15 cellular contexts compared by ENCODE assay signal in genomic region chr4:1239141-1239948, GRCh38. TPM values are rescaled to one million over a fixed set of nuclear protein-coding genes. Genes with fewer than 3 reads are reported as not detected.
DNase-seq lines count a peak whose midpoint lies in the region; ATAC-seq, FAIRE-seq and TF ChIP-seq lines count a peak whose summit lies in the region.
"Had no signal": no experiment of that assay in that cellular context is flagged by ENCODE, and none has a peak within 500 bp of the region (broad histone marks: within the 10 kb centered on the region; RNA-seq: fewer than 3 reads in every experiment).

No MANE protein-coding gene starts in this region.

- no peak for TF ChIP-seq POLR2A in upper lobe of left lung (IDR thresholded peaks at IDR 0.05)

- no peak overlapping the region for H3K4me3 Mint-ChIP-seq in effector memory CD8-positive, alpha-beta T cell
- H3K4me3 Mint-ChIP-seq in nephron progenitor cell = no peak overlapping the region
- no peak overlapping the region for H3K4me3 Mint-ChIP-seq in activated CD8-positive, alpha-beta T cell treated with anti-CD3 and anti-CD28 coated beads for 36 hours
- H3K4me3 Mint-ChIP-seq: activated naive CD4-positive, alpha-beta T cell treated with anti-CD3 and anti-CD28 coated beads, Interleukin-2, amount 50 U/mL, for 24 hours; central memory CD8-positive, alpha-beta T cell; nephron had no signal

- TF ChIP-seq CTCF in nephron progenitor cell (IDR thresholded peaks at IDR 0.05) = no peak
- no peak for TF ChIP-seq CTCF in upper lobe of left lung (IDR thresholded peaks at IDR 0.05)
- TF ChIP-seq CTCF in activated CD8-positive, alpha-beta T cell treated with anti-CD3 and anti-CD28 coated beads for 36 hours (IDR thresholded peaks at IDR 0.05) = no peak

- CTCF ChIA-PET in activated CD8-positive, alpha-beta T cell treated with anti-CD3 and anti-CD28 coated beads for 36 hours (lab: Charles Lee) = interaction anchor here (0.6 kb wide), 1 partner anchor 80 kb away, joined by 3 read pairs; no protein-coding TSS in a partner anchor

- H3K4me3 ChIP-seq in upper lobe of left lung = no peak overlapping the region

- H3K27me3 ChIP-seq in upper lobe of left lung = no peaks in the 10 kb centered on the region

- intact Hi-C loops in activated CD8-positive, alpha-beta T cell treated with anti-CD3 and anti-CD28 coated beads for 36 hours (cut with micrococcal nuclease) = no loop called here

- H3K27ac Mint-ChIP-seq in activated naive CD4-positive, alpha-beta T cell treated with anti-CD3 and anti-CD28 coated beads, Interleukin-2, amount 50 U/mL, for 72 hours = peak overlapping the region; percentile 10 to 59
- H3K27ac Mint-ChIP-seq in effector memory CD8-positive, alpha-beta T cell = peak overlapping the region; percentile 56 to 65
- peak overlapping the region; percentile 57 for H3K27ac Mint-ChIP-seq in nephron progenitor cell
- no peak overlapping the region for H3K27ac Mint-ChIP-seq in activated CD8-positive, alpha-beta T cell treated with anti-CD3 and anti-CD28 coated beads for 36 hours
- H3K27ac Mint-ChIP-seq: activated naive CD4-positive, alpha-beta T cell treated with anti-CD3 and anti-CD28 coated beads, Interleukin-2, amount 50 U/mL, for 24 hours; nephron had no signal

- H3K27ac ChIP-seq in upper lobe of left lung = peak overlapping the region in 1 of 4 donors; percentile 30

- H3K9me3 ChIP-seq in upper lobe of left lung = no peaks in the 10 kb centered on the region

- FAIRE-seq in RCC 7860 (lab: Jason Lieb, UNC) = no peak

- no peaks in the 10 kb centered on the region for H3K27me3 Mint-ChIP-seq in effector memory CD8-positive, alpha-beta T cell
- peaks cover 3% of the 10 kb centered on the region for H3K27me3 Mint-ChIP-seq in nephron progenitor cell (ENCODE audit: low read depth, poor library complexity)
- no peaks in the 10 kb centered on the region for H3K27me3 Mint-ChIP-seq in activated CD8-positive, alpha-beta T cell treated with anti-CD3 and anti-CD28 coated beads for 36 hours
- H3K27me3 Mint-ChIP-seq: activated naive CD4-positive, alpha-beta T cell treated with anti-CD3 and anti-CD28 coated beads, Interleukin-2, amount 50 U/mL, for 24 hours; central memory CD8-positive, alpha-beta T cell had no signal

- peaks cover 26 to 39% (median 32%) of the 10 kb centered on the region in 4 donors for H3K4me1 ChIP-seq in upper lobe of left lung

- no peak for ATAC-seq in activated naive CD4-positive, alpha-beta T cell treated with anti-CD3 and anti-CD28 coated beads, Interleukin-2, amount 50 U/mL, for 72 hours
- ATAC-seq in effector memory CD8-positive, alpha-beta T cell (replicated peaks) = no peak
- no peak for ATAC-seq in upper lobe of left lung (ENCODE audit: low FRiP score in 2 of 2)
- no peak for ATAC-seq in activated CD8-positive, alpha-beta T cell treated with anti-CD3 and anti-CD28 coated beads for 36 hours

- H3K4me1 Mint-ChIP-seq in effector memory CD8-positive, alpha-beta T cell (ENCODE audit: low read depth in 2 of 2) = peaks cover 31 to 41% of the 10 kb centered on the region in 2 donors
- peaks cover 24% of the 10 kb centered on the region for H3K4me1 Mint-ChIP-seq in nephron progenitor cell
- H3K4me1 Mint-ChIP-seq in activated CD8-positive, alpha-beta T cell treated with anti-CD3 and anti-CD28 coated beads for 36 hours (ENCODE audit: low read depth) = peaks cover 14% of the 10 kb centered on the region

- peaks cover 21 to 69% (median 57%) of the 10 kb centered on the region in 4 donors for H3K36me3 ChIP-seq in upper lobe of left lung

- H3K9me3 Mint-ChIP-seq in activated naive CD4-positive, alpha-beta T cell treated with anti-CD3 and anti-CD28 coated beads, Interleukin-2, amount 50 U/mL, for 72 hours = no peaks in the 10 kb centered on the region
- no peaks in the 10 kb centered on the region for H3K9me3 Mint-ChIP-seq in effector memory CD8-positive, alpha-beta T cell
- no peaks in the 10 kb centered on the region for H3K9me3 Mint-ChIP-seq in nephron progenitor cell
- H3K9me3 Mint-ChIP-seq in activated CD8-positive, alpha-beta T cell treated with anti-CD3 and anti-CD28 coated beads for 36 hours = no peaks in the 10 kb centered on the region
- H3K9me3 Mint-ChIP-seq: activated naive CD4-positive, alpha-beta T cell treated with anti-CD3 and anti-CD28 coated beads, Interleukin-2, amount 50 U/mL, for 24 hours; central memory CD8-positive, alpha-beta T cell; nephron had no signal

- no peaks in the 10 kb centered on the region for H3K36me3 Mint-ChIP-seq in activated naive CD4-positive, alpha-beta T cell treated with anti-CD3 and anti-CD28 coated beads, Interleukin-2, amount 50 U/mL, for 72 hours
- H3K36me3 Mint-ChIP-seq in effector memory CD8-positive, alpha-beta T cell (ENCODE audit: insufficient read depth) = peaks cover 71% of the 10 kb centered on the region
- peaks cover 36% of the 10 kb centered on the region for H3K36me3 Mint-ChIP-seq in nephron progenitor cell (ENCODE audit: low read depth)
- peaks cover 10% of the 10 kb centered on the region for H3K36me3 Mint-ChIP-seq in activated CD8-positive, alpha-beta T cell treated with anti-CD3 and anti-CD28 coated beads for 36 hours (ENCODE audit: low read depth)

- POLR2A ChIA-PET in activated CD8-positive, alpha-beta T cell treated with anti-CD3 and anti-CD28 coated beads for 36 hours (lab: Charles Lee) = interaction anchor here (0.6 kb wide), 1 partner anchor 342 kb away, joined by 5 read pairs; no protein-coding TSS in a partner anchor

- WGBS in upper lobe of left lung, 2 donors = 81 to 87% methylated on average over 9 to 42 of the region's 43 CpGs

- no peak for TF ChIP-seq EP300 in upper lobe of left lung (IDR thresholded peaks at IDR 0.05)

- peak in 1 of 2 donors; percentile 48 for DNase-seq in activated naive CD4-positive, alpha-beta T cell treated with anti-CD3 and anti-CD28 coated beads, Interleukin-2, amount 50 U/mL, for 72 hours (ENCODE audit: low spot score in 2 of 2)
- DNase-seq in activated naive CD4-positive, alpha-beta T cell (lab: John Stamatoyannopoulos, UW) = no peak
- DNase-seq in effector memory CD8-positive, alpha-beta T cell = no peak
- DNase-seq in nephron progenitor cell (no peak), upper lobe of left lung (peak; percentile 20 to 70), RCC 7860 (ENCODE audit: low spot score) (no peak), dedifferentiated amniotic fluid mesenchymal stem cell (ENCODE audit: extremely low spot score) (no peak)
- no peak for DNase-seq in activated CD8-positive, alpha-beta T cell treated with anti-CD3 and anti-CD28 coated beads for 36 hours
- DNase-seq: activated CD4-positive, alpha-beta T cell treated with anti-CD3 and anti-CD28 coated beads, Interleukin-2, amount 50 U/mL, for 4 hours; KG1; NCI-H187 treated with DMSO at 0.1 percent for 48 hours; NCI-H69 had no signal

RNA-seq across cellular contexts. Expression of gene CTBP1, which starts 9.6 kb away (rescaled TPM):
- total RNA-seq in activated naive CD4-positive, alpha-beta T cell treated with anti-CD3 and anti-CD28 coated beads, Interleukin-2, amount 50 U/mL, for 72 hours = 100 to 1,000 TPM in 1 of 2 donors, 10 to 100 TPM in 1; 74.7 to 177 TPM
- total RNA-seq in upper lobe of left lung = 100 to 1,000 TPM; 142 to 483 (median 213) TPM
- total RNA-seq in activated CD8-positive, alpha-beta T cell treated with anti-CD3 and anti-CD28 coated beads for 36 hours = 100 to 1,000 TPM; 136 TPM

RNA-seq across cellular contexts. Expression of gene MAEA, which starts 50.3 kb away (rescaled TPM):
- total RNA-seq in activated naive CD4-positive, alpha-beta T cell treated with anti-CD3 and anti-CD28 coated beads, Interleukin-2, amount 50 U/mL, for 72 hours = 10 to 100 TPM; 42.8 to 50.1 TPM
- 100 to 1,000 TPM in 1 of 6 donors, 10 to 100 TPM in 5; 58.5 to 289 (median 73.0) TPM for total RNA-seq in upper lobe of left lung
- 10 to 100 TPM; 32.3 to 37.0 TPM for total RNA-seq in activated CD8-positive, alpha-beta T cell treated with anti-CD3 and anti-CD28 coated beads for 36 hours

Comparison
In these comparisons a context has a peak if more than half of its experiments do, and no peak if none do; other contexts are left out.
1. DNase-seq: peak in upper lobe of left lung (2 of 2); none in activated naive CD4-positive, alpha-beta T cell (0 of 4), effector memory CD8-positive, alpha-beta T cell (0 of 3), nephron progenitor cell (single experiment), RCC 7860 (single experiment), dedifferentiated amniotic fluid mesenchymal stem cell (single experiment) and activated CD8-positive, alpha-beta T cell treated with anti-CD3 and anti-CD28 coated beads for 36 hours (single experiment).